ENCODE assay signal across 30 cellular contexts in genomic region chr4:57153207-57153606, GRCh38. TPM values are rescaled to one million over a fixed set of nuclear protein-coding genes. Genes with fewer than 3 reads are reported as not detected.
"Had no signal": no experiment of that assay in that cellular context is flagged by ENCODE, and none has a peak within 500 bp of the region (broad histone marks: within the 10 kb centered on the region; RNA-seq: fewer than 3 reads in every experiment).

No MANE protein-coding gene starts in this region.

- H3K4me3 Mint-ChIP-seq: activated T-cell treated with anti-CD3 and anti-CD28 coated beads, Interleukin-2, amount 50 U/mL, for 72 hours; naive B cell had no signal

- DNase-seq: activated CD4-positive, alpha-beta T cell treated with anti-CD3 and anti-CD28 coated beads for 4 hours; activated CD4-positive, alpha-beta T cell treated with anti-CD3 and anti-CD28 coated beads, Interleukin-2, amount 50 U/mL, for 4 hours; activated naive CD4-positive, alpha-beta T cell; activated T-cell treated with anti-CD3 and anti-CD28 coated beads for 4 hours; activated T-cell treated with anti-CD3 and anti-CD28 coated beads, Interleukin-2, amount 50 U/mL, for 72 hours; anterior cingulate cortex; body of pancreas; cerebellar nuclear complex; dorsolateral prefrontal cortex; effector memory CD4-positive, alpha-beta T cell; erythroblast; head of caudate nucleus; hypothalamus; kidney glomerular epithelial cell; left lung; naive B cell; posterior cingulate gyrus; right lobe of liver; stimulated activated CD4-positive, alpha-beta T cell treated with anti-CD3 and anti-CD28 coated beads, Interleukin-12 subunit alpha, Interleukin-12 subunit beta, amount 100 ng/mL, for 4 hours; stimulated activated CD4-positive, alpha-beta T cell treated with anti-CD3 and anti-CD28 coated beads, Interleukin-4, amount 100 ng/mL, for 1 hour; stimulated activated naive CD8-positive, alpha-beta T cell treated with anti-CD3 and anti-CD28 coated beads, Interleukin-15, Interleukin-2, amounts not matched to agents 100 U/mL and 50 U/mL, for 24 hours; testis; transverse colon had no signal

- H3K4me1 Mint-ChIP-seq: naive B cell had no signal

- H3K27ac Mint-ChIP-seq: activated naive CD4-positive, alpha-beta T cell treated with anti-CD3 and anti-CD28 coated beads, Interleukin-2, amount 50 U/mL, for 72 hours; activated T-cell treated with anti-CD3 and anti-CD28 coated beads, Interleukin-2, amount 50 U/mL, for 72 hours had no signal

- H3K4me3 ChIP-seq: body of pancreas, coronary artery, dorsolateral prefrontal cortex, left lung, lung, right lobe of liver, testis, transverse colon had no signal

- H3K36me3 Mint-ChIP-seq: activated naive CD4-positive, alpha-beta T cell treated with anti-CD3 and anti-CD28 coated beads, Interleukin-2, amount 50 U/mL, for 72 hours; naive B cell had no signal

- H3K4me1 ChIP-seq: left lung, right lobe of liver, testis, transverse colon had no signal

- H3K9me3 ChIP-seq: body of pancreas, left lung, right lobe of liver, testis, transverse colon had no signal

- ATAC-seq: activated naive CD4-positive, alpha-beta T cell treated with anti-CD3 and anti-CD28 coated beads, Interleukin-2, amount 50 U/mL, for 72 hours; activated T-cell treated with anti-CD3 and anti-CD28 coated beads, Interleukin-2, amount 50 U/mL, for 72 hours; body of pancreas; left lung; right lobe of liver; stimulated activated naive CD8-positive, alpha-beta T cell treated with anti-CD3 and anti-CD28 coated beads, Interleukin-15, Interleukin-2, amounts not matched to agents 100 U/mL and 50 U/mL, for 24 hours had no signal

- H3K9me3 Mint-ChIP-seq: activated naive CD4-positive, alpha-beta T cell treated with anti-CD3 and anti-CD28 coated beads, Interleukin-2, amount 50 U/mL, for 72 hours; activated T-cell treated with anti-CD3 and anti-CD28 coated beads, Interleukin-2, amount 50 U/mL, for 72 hours; naive B cell had no signal

- FAIRE-seq: TTC549, urothelium cell line had no signal

- H3K36me3 ChIP-seq: left lung, right lobe of liver, transverse colon had no signal

- H3K27me3 ChIP-seq: body of pancreas, dorsolateral prefrontal cortex, left lung, right lobe of liver, testis, transverse colon had no signal

- H3K27ac ChIP-seq: body of pancreas, coronary artery, dorsolateral prefrontal cortex, left lung, right lobe of liver, testis, transverse colon, VCaP had no signal

RNA-seq across cellular contexts. Expression of gene IGFBP7, which starts 43.0 kb away (rescaled TPM):
- total RNA-seq: activated T-cell treated with anti-CD3 and anti-CD28 coated beads, Interleukin-2, amount 50 U/mL, for 72 hours; T-helper 1 cell treated with Interleukin-12 subunit alpha and Interleukin-12 subunit beta and Interleukin-4 antibody, amounts not matched to agents 30 ng/mL and 1 ng/mL, for 36 hours had no signal
